Comparison of ENCODE assay signal across 1 cellular context in genomic region chr3:189822726-189823125, GRCh38.
TF ChIP-seq lines count a peak whose summit lies in the region.

No MANE protein-coding gene starts in this region.

TF ChIP-seq in H1, 55 proteins besides CTCF, POLR2A, EP300 and RAD21:
- TF ChIP-seq ATF2 (IDR thresholded peaks at IDR 0.05; ENCODE audit: low read length), result no peak
- no peak for TF ChIP-seq USF2 (IDR thresholded peaks at IDR 0.05; ENCODE audit: low read length)
- TF ChIP-seq EZH2 (IDR thresholded peaks at IDR 0.05; ENCODE audit: low read depth, low read length, severe bottlenecking), result no peak
- TF ChIP-seq CHD7 (IDR thresholded peaks at IDR 0.05; ENCODE audit: insufficient replicate concordance, low read length), result no peak
- TF ChIP-seq JUND (IDR thresholded peaks at IDR 0.05; ENCODE audit: low read length), result no peak
- no peak for TF ChIP-seq BCL11A (IDR thresholded peaks at IDR 0.05; ENCODE audit: low read depth in 2 of 2, low read length in 2 of 2)
- TF ChIP-seq SP1 (IDR thresholded peaks at IDR 0.05; ENCODE audit: low read depth, low read length), result no peak
- TF ChIP-seq HDAC2 (IDR thresholded peaks at IDR 0.05; ENCODE audit: borderline replicate concordance in 1 of 2, low read depth in 2 of 2, low read length in 2 of 2), result no peak
- no peak for TF ChIP-seq TAF7 (optimal IDR thresholded peaks at IDR 0.05; ENCODE audit: borderline replicate concordance, low read depth, low read length)
- TF ChIP-seq SP2 (IDR thresholded peaks at IDR 0.05; ENCODE audit: low read length), result no peak
- no peak for TF ChIP-seq SP4 (IDR thresholded peaks at IDR 0.05; ENCODE audit: low read length)
- TF ChIP-seq KDM5A (IDR thresholded peaks at IDR 0.05; ENCODE audit: low read length), result no peak
- TF ChIP-seq E2F6 (IDR thresholded peaks at IDR 0.05), result no peak
- no peak for TF ChIP-seq HDAC6 (IDR thresholded peaks at IDR 0.05; ENCODE audit: low read depth, low read length)
